Comparison of ENCODE assay signal across 20 cellular contexts in genomic region chr2:159164457-159164894, GRCh38.
DNase-seq lines count a peak whose midpoint lies in the region; ATAC-seq, FAIRE-seq and TF ChIP-seq lines count a peak whose summit lies in the region.
"Had no signal": no experiment of that assay in that cellular context is flagged by ENCODE, and none has a peak within 500 bp of the region (broad histone marks: within the 10 kb centered on the region; RNA-seq: fewer than 3 reads in every experiment).

No MANE protein-coding gene starts in this region.

- no peaks in the 10 kb centered on the region for H3K4me1 ChIP-seq in GM12878 (ENCODE audit: control insufficient read depth, insufficient read depth, low read length)
- H3K4me1 ChIP-seq in right cardiac atrium (ENCODE audit: control insufficient read depth, insufficient read depth, low read length), result peaks cover 5% of the 10 kb centered on the region
- H3K4me1 ChIP-seq: foreskin keratinocyte had no signal

- WGBS in GM12878 (ENCODE audit: insufficient coverage, insufficient replicate concordance, low lambda C conversion rate, missing lambda C conversion rate), result 79% methylated on average over 3 of the region's 3 CpGs
- 39% methylated on average over 3 of the region's 3 CpGs for WGBS in right cardiac atrium

- no peak overlapping the region for H3K9ac ChIP-seq in GM12878 (ENCODE audit: control insufficient read depth, insufficient read depth, low read length)

- H3K9me3 Mint-ChIP-seq in nephron progenitor cell, result peaks cover 15% of the 10 kb centered on the region
- no peaks in the 10 kb centered on the region for H3K9me3 Mint-ChIP-seq in activated naive CD4-positive, alpha-beta T cell treated with anti-CD3 and anti-CD28 coated beads for 36 hours
- H3K9me3 Mint-ChIP-seq: dendritic cell treated with granulocyte-macrophage colony-stimulating factor and Interleukin-4, amounts not matched to agents 40 ng/mL and 50 ng/mL, for 4 days had no signal

- no peak for TF ChIP-seq RAD21 in GM12878 (IDR thresholded peaks at IDR 0.05; ENCODE audit: insufficient read depth, low read depth, low read length)

- no peak overlapping the region for H2AFZ ChIP-seq in GM12878 (ENCODE audit: control insufficient read depth, low read depth, low read length)

- ATAC-seq in GM21360 (IDR thresholded peaks at IDR 0.05; ENCODE audit: unreplicated experiment), result peak; percentile 72
- ATAC-seq in GM12878, result no peak
- peak; percentile 74 to 90 for ATAC-seq in right cardiac atrium
- no peak for ATAC-seq in GM18502 (IDR thresholded peaks at IDR 0.05; ENCODE audit: poor library complexity, unreplicated experiment)
- ATAC-seq: foreskin keratinocyte, mucosa of descending colon had no signal

- TF ChIP-seq CTCF in GM12878 (IDR thresholded peaks at IDR 0.05 in 2 of 3, conservative IDR thresholded peaks at IDR 0.05 in 1 of 3; ENCODE audit: control insufficient read depth in 2 of 3, extremely low read depth in 1 of 3, insufficient read depth in 1 of 3, low read depth in 3 of 3, low read length in 3 of 3), result no peak
- no peak for TF ChIP-seq CTCF in nephron progenitor cell (IDR thresholded peaks at IDR 0.05)

- in situ Hi-C loops in GM12878 (cut with MboI), result no loop called here

- no peak for TF ChIP-seq POLR2A in GM12878 (IDR thresholded peaks at IDR 0.05; ENCODE audit: low read depth, low read length)

- H3K79me2 ChIP-seq in GM12878 (ENCODE audit: control insufficient read depth, insufficient read depth, low read length), result no peaks in the 10 kb centered on the region

- peak overlapping the region; percentile 90 for H3K27ac Mint-ChIP-seq in nephron progenitor cell
- H3K27ac Mint-ChIP-seq in activated naive CD4-positive, alpha-beta T cell treated with anti-CD3 and anti-CD28 coated beads for 36 hours, result no peak overlapping the region
- H3K27ac Mint-ChIP-seq: CD4-positive, CD25-positive, alpha-beta regulatory T cell; dendritic cell treated with granulocyte-macrophage colony-stimulating factor and Interleukin-4, amounts not matched to agents 40 ng/mL and 50 ng/mL, for 4 days had no signal

- no peak overlapping the region for H3K4me3 ChIP-seq in GM12878
- no peak overlapping the region for H3K4me3 ChIP-seq in right cardiac atrium (ENCODE audit: low read length)
- H3K4me3 ChIP-seq: mucosa of descending colon, SJCRH30 had no signal

- H3K27me3 Mint-ChIP-seq in nephron progenitor cell (ENCODE audit: low read depth, poor library complexity), result no peaks in the 10 kb centered on the region
- no peaks in the 10 kb centered on the region for H3K27me3 Mint-ChIP-seq in activated naive CD4-positive, alpha-beta T cell treated with anti-CD3 and anti-CD28 coated beads for 36 hours (ENCODE audit: low read depth)
- H3K27me3 Mint-ChIP-seq: dendritic cell treated with granulocyte-macrophage colony-stimulating factor and Interleukin-4, amounts not matched to agents 40 ng/mL and 50 ng/mL, for 4 days had no signal

- DNase-seq in GM12878 (ENCODE audit: low read depth, low spot score), result no peak
- DNase-seq in right cardiac atrium, result no peak
- DNase-seq in nephron progenitor cell, result no peak
- no peak for DNase-seq in activated naive CD4-positive, alpha-beta T cell treated with anti-CD3 and anti-CD28 coated beads, Interleukin-2, amount 50 U/mL, for 16 hours
- DNase-seq in activated naive CD4-positive, alpha-beta T cell treated with anti-CD3 and anti-CD28 coated beads for 36 hours, result no peak
- no peak for DNase-seq in NCI-H1092 treated with DMSO at 0.1 percent for 48 hours (lab: John Stamatoyannopoulos, UW)
- DNase-seq: activated CD4-positive, alpha-beta T cell treated with anti-CD3 and anti-CD28 coated beads, Interleukin-2, amount 50 U/mL, for 4 hours; amygdala; CD4-positive, CD25-positive, alpha-beta regulatory T cell; foreskin keratinocyte; kidney glomerular epithelial cell; mucosa of descending colon; NCI-H187 treated with DMSO at 0.1 percent for 48 hours; NCI-H748 treated with DMSO at 0.1 percent for 48 hours had no signal

- RAD21 ChIA-PET in GM12878 (lab: Charles Lee; ENCODE audit: unreplicated experiment), result no interaction called here

- H3K4me3 Mint-ChIP-seq in nephron progenitor cell, result no peak overlapping the region
- no peak overlapping the region for H3K4me3 Mint-ChIP-seq in activated naive CD4-positive, alpha-beta T cell treated with anti-CD3 and anti-CD28 coated beads for 36 hours
- H3K4me3 Mint-ChIP-seq: CD4-positive, CD25-positive, alpha-beta regulatory T cell; dendritic cell treated with granulocyte-macrophage colony-stimulating factor and Interleukin-4, amounts not matched to agents 40 ng/mL and 50 ng/mL, for 4 days had no signal

- H3K36me3 ChIP-seq in GM12878 (ENCODE audit: control insufficient read depth in 2 of 2, insufficient read depth in 2 of 2, low read length in 1 of 2), result no peaks in the 10 kb centered on the region

- intact Hi-C loops in GM12878 (cut with micrococcal nuclease; ENCODE audit: unreplicated experiment), result no loop called here
- intact Hi-C loops in right cardiac atrium (cut with DNase I), result no loop called here
- intact Hi-C loops in activated naive CD4-positive, alpha-beta T cell treated with anti-CD3 and anti-CD28 coated beads for 36 hours (cut with micrococcal nuclease), result no loop called here

- POLR2A ChIA-PET in GM12878 (lab: Charles Lee), result no interaction called here

- no peaks in the 10 kb centered on the region for H4K20me1 ChIP-seq in GM12878 (ENCODE audit: control insufficient read depth, insufficient read depth)

- no TSS peak for BruUV-seq in GM12878 (replicated peaks; lab: Mats Ljungman, UMichigan)

- CTCF ChIA-PET in GM12878 (lab: Yijun Ruan, JAX), result no interaction called here
- CTCF ChIA-PET in activated naive CD4-positive, alpha-beta T cell treated with anti-CD3 and anti-CD28 coated beads for 36 hours (lab: Charles Lee), result interaction anchor here (1.2 kb wide), 1 partner anchor 46 kb away, joined by 3 read pairs; no protein-coding TSS in a partner anchor

- H3K27me3 ChIP-seq in GM12878 (replicated peaks in 1 of 2; ENCODE audit: control insufficient read depth in 2 of 2, insufficient read depth in 2 of 2, low read length in 1 of 2) (no peaks in the 10 kb centered on the region), right cardiac atrium (ENCODE audit: control insufficient read depth, insufficient read depth) (no peaks in the 10 kb centered on the region)
- H3K27me3 ChIP-seq: foreskin keratinocyte, SJCRH30 had no signal

- peak; percentile 13 for FAIRE-seq in GM12878 (lab: Jason Lieb, UNC)

- TF ChIP-seq EP300 in GM12878 (IDR thresholded peaks at IDR 0.05; ENCODE audit: borderline replicate concordance in 1 of 2, control insufficient read depth in 1 of 2, low read depth in 2 of 2, low read length in 2 of 2), result no peak

- H3K9me3 ChIP-seq in GM12878 (replicated peaks; ENCODE audit: control insufficient read depth, insufficient read depth, low read length), result peaks cover 1% of the 10 kb centered on the region; the same call in 1 of the 3 replicates
- no peaks in the 10 kb centered on the region for H3K9me3 ChIP-seq in right cardiac atrium (ENCODE audit: control insufficient read depth, low read length)
- H3K9me3 ChIP-seq: mucosa of descending colon had no signal

- peaks cover 27% of the 10 kb centered on the region for H3K4me1 Mint-ChIP-seq in nephron progenitor cell
- peaks cover 9% of the 10 kb centered on the region for H3K4me1 Mint-ChIP-seq in activated naive CD4-positive, alpha-beta T cell treated with anti-CD3 and anti-CD28 coated beads for 36 hours (ENCODE audit: low read depth)

- no peak overlapping the region for H3K27ac ChIP-seq in GM12878 (ENCODE audit: control insufficient read depth, insufficient read depth)
- H3K27ac ChIP-seq in right cardiac atrium (ENCODE audit: low read length), result peak overlapping the region; percentile 96
- H3K27ac ChIP-seq: epithelial cell of prostate, foreskin keratinocyte, SJCRH30, VCaP had no signal

- no peak overlapping the region for H3K4me2 ChIP-seq in GM12878 (ENCODE audit: control insufficient read depth, insufficient read depth)

- H3K36me3 Mint-ChIP-seq in nephron progenitor cell (ENCODE audit: low read depth), result peaks cover 88% of the 10 kb centered on the region
- H3K36me3 Mint-ChIP-seq in activated naive CD4-positive, alpha-beta T cell treated with anti-CD3 and anti-CD28 coated beads for 36 hours (ENCODE audit: low read depth), result no peaks in the 10 kb centered on the region
- H3K36me3 Mint-ChIP-seq: CD4-positive, CD25-positive, alpha-beta regulatory T cell had no signal

- SMC1A ChIA-PET in GM12878 (lab: Charles Lee; ENCODE audit: uncharacterized antibody, unreplicated experiment), result interaction anchor here (0.7 to 1.5 kb wide), 4 partner anchors 10 to 803 kb away, joined by 3 to 6 read pairs (median 4); no protein-coding TSS in a partner anchor

TF ChIP-seq in GM12878, 131 proteins besides CTCF, POLR2A, EP300 and RAD21 (continues in another document):
- TF ChIP-seq ZBTB11 (CRISPR knock-in tag; IDR thresholded peaks at IDR 0.05) (no peak), FOXK2 (IDR thresholded peaks at IDR 0.05) (no peak), ZNF217 (IDR thresholded peaks at IDR 0.05) (no peak), ZNF384 (IDR thresholded peaks at IDR 0.05; ENCODE audit: borderline replicate concordance, low read depth, low read length) (no peak), SMC3 (IDR thresholded peaks at IDR 0.05; ENCODE audit: borderline replicate concordance, low read length) (no peak)

Comparison
In these comparisons a context has a peak if more than half of its experiments do, and no peak if none do; other contexts are left out.
1. ATAC-seq: peak in GM21360 (single experiment) and right cardiac atrium (2 of 2); none in GM12878 (single experiment) and GM18502 (single experiment).